In genomic region chr15:67187351-67187854, GRCh38 we compare ENCODE assay signal across 13 cellular contexts.
DNase-seq lines count a peak whose midpoint lies in the region; ATAC-seq and TF ChIP-seq lines count a peak whose summit lies in the region.
"Had no signal": no experiment of that assay in that cellular context is flagged by ENCODE, and none has a peak within 500 bp of the region (broad histone marks: within the 10 kb centered on the region; RNA-seq: fewer than 3 reads in every experiment).

No MANE protein-coding gene starts in this region.

- peaks cover 55% of the 10 kb centered on the region for H3K4me1 ChIP-seq in IMR-90 (ENCODE audit: control insufficient read depth, insufficient read depth, low read length)
- peaks cover 10 to 82% (median 44%) of the 10 kb centered on the region in 3 donors for H3K4me1 ChIP-seq in gastroesophageal sphincter
- H3K4me1 ChIP-seq: SJCRH30 had no signal

- H3K4me3 ChIP-seq in IMR-90 (ENCODE audit: insufficient read depth, low read depth, low read length): no peak overlapping the region
- no peak overlapping the region for H3K4me3 ChIP-seq in gastroesophageal sphincter
- H3K4me3 ChIP-seq: hepatocyte, SJCRH30 had no signal

- peaks cover 17% of the 10 kb centered on the region for H3K4me1 Mint-ChIP-seq in activated CD4-positive, alpha-beta T cell treated with anti-CD3 and anti-CD28 coated beads, Interleukin-2, amount 10 ng/mL, durations not matched to agents 7 days and 5 days
- peaks cover 22% of the 10 kb centered on the region for H3K4me1 Mint-ChIP-seq in stimulated activated memory B cell treated with anti-CD40 and anti-IgM and Interleukin-4, amounts not matched to agents 10 μg/mL and 1 μg/mL and 100 μg/mL, for 72 hours

- H3K23ac ChIP-seq in IMR-90 (ENCODE audit: low read depth, low read length): peak overlapping the region; percentile 75; the same call in 1 of the 2 replicates

- peak overlapping the region; percentile 57 to 63; a peak in 3 of 4 replicates for H4K8ac ChIP-seq in IMR-90 (ENCODE audit: low read depth in 2 of 2, low read length in 2 of 2)

- H4K5ac ChIP-seq in IMR-90 (ENCODE audit: low read depth, low read length): peak overlapping the region; percentile 24

- TF ChIP-seq POLR2A in IMR-90 (IDR thresholded peaks at IDR 0.05; ENCODE audit: low read depth, low read length) (no peak), gastroesophageal sphincter (IDR thresholded peaks at IDR 0.05) (no peak)

- peak overlapping the region; percentile 50 for H3K27ac Mint-ChIP-seq in activated CD4-positive, alpha-beta T cell treated with anti-CD3 and anti-CD28 coated beads, Interleukin-2, amount 10 ng/mL, durations not matched to agents 7 days and 5 days
- peak overlapping the region; percentile 77 for H3K27ac Mint-ChIP-seq in stimulated activated memory B cell treated with anti-CD40 and anti-IgM and Interleukin-4, amounts not matched to agents 10 μg/mL and 1 μg/mL and 100 μg/mL, for 72 hours

- H2BK5ac ChIP-seq in IMR-90 (ENCODE audit: low read depth, low read length, poor library complexity, severe bottlenecking): peak overlapping the region; percentile 57

- peaks cover 81% of the 10 kb centered on the region for H3K36me3 Mint-ChIP-seq in activated CD4-positive, alpha-beta T cell treated with anti-CD3 and anti-CD28 coated beads, Interleukin-2, amount 10 ng/mL, durations not matched to agents 7 days and 5 days (ENCODE audit: low read depth)
- H3K36me3 Mint-ChIP-seq in stimulated activated memory B cell treated with anti-CD40 and anti-IgM and Interleukin-4, amounts not matched to agents 10 μg/mL and 1 μg/mL and 100 μg/mL, for 72 hours: peaks cover 72% of the 10 kb centered on the region

- H3K9me3 ChIP-seq in IMR-90 (ENCODE audit: control insufficient read depth, insufficient read depth, low read length): no peaks in the 10 kb centered on the region
- no peaks in the 10 kb centered on the region for H3K9me3 ChIP-seq in gastroesophageal sphincter
- H3K9me3 ChIP-seq: SJCRH30 had no signal

- peak overlapping the region; percentile 78 for H3K4ac ChIP-seq in IMR-90 (ENCODE audit: low read depth, low read length)

- H3K4me2 ChIP-seq in IMR-90 (ENCODE audit: low read depth, low read length): no peak overlapping the region
- H3K4me2 ChIP-seq: hepatocyte had no signal

- TF ChIP-seq CTCF in IMR-90 (conservative IDR thresholded peaks at IDR 0.05; ENCODE audit: low read depth, low read length) (no peak), gastroesophageal sphincter (IDR thresholded peaks at IDR 0.05) (no peak)

- no peaks in the 10 kb centered on the region for H3K9me3 Mint-ChIP-seq in activated CD4-positive, alpha-beta T cell treated with anti-CD3 and anti-CD28 coated beads, Interleukin-2, amount 10 ng/mL, durations not matched to agents 7 days and 5 days
- no peaks in the 10 kb centered on the region for H3K9me3 Mint-ChIP-seq in stimulated activated memory B cell treated with anti-CD40 and anti-IgM and Interleukin-4, amounts not matched to agents 10 μg/mL and 1 μg/mL and 100 μg/mL, for 72 hours
- H3K9me3 Mint-ChIP-seq: naive thymus-derived CD4-positive, alpha-beta T cell had no signal

- H3K9ac ChIP-seq in IMR-90 (ENCODE audit: low read depth, low read length): no peak overlapping the region

- H2AK9ac ChIP-seq in IMR-90 (replicated peaks; ENCODE audit: low read depth, low read length, poor library complexity): peak overlapping the region; percentile 30

- TF ChIP-seq RAD21 in IMR-90 (IDR thresholded peaks at IDR 0.05; ENCODE audit: low read length): no peak

- peak overlapping the region; percentile 26 for H3K27ac ChIP-seq in IMR-90 (ENCODE audit: insufficient read depth, low read length)
- peak overlapping the region in 3 of 4 donors; percentile 69 to 83 (median 79) for H3K27ac ChIP-seq in gastroesophageal sphincter
- H3K27ac ChIP-seq: SJCRH30, VCaP had no signal

- peak overlapping the region; percentile 35 for H3K18ac ChIP-seq in IMR-90 (ENCODE audit: low read depth, low read length)

- no peak for DNase-seq in activated CD4-positive, alpha-beta T cell treated with anti-CD3 and anti-CD28 coated beads, Interleukin-2, amount 10 ng/mL, durations not matched to agents 7 days and 5 days
- DNase-seq in activated CD4-positive, alpha-beta T cell treated with anti-CD3 and anti-CD28 coated beads for 1 hour: no peak
- DNase-seq in IMR-90 (no peak), NCI-H187 treated with DMSO at 0.1 percent for 48 hours (lab: John Stamatoyannopoulos, UW) (no peak)
- DNase-seq in stimulated activated naive CD4-positive, alpha-beta T cell (lab: John Stamatoyannopoulos, UW): no peak
- DNase-seq: naive thymus-derived CD4-positive, alpha-beta T cell; SJCRH30; stimulated activated naive CD4-positive, alpha-beta T cell treated with Interleukin-2 at 50 U/mL for 16 hours had no signal

- 93% methylated on average over 8 of the region's 12 CpGs; no CpG with 5 or more reads in 1 of the 2 experiments for WGBS in IMR-90 (ENCODE audit: extremely low coverage in 2 of 2, insufficient read length in 1 of 2), 2 experiments
- 77 to 93% methylated on average over 2 to 8 of the region's 12 CpGs for WGBS in gastroesophageal sphincter (ENCODE audit: low coverage in 1 of 2), 2 donors

- H3K79me1 ChIP-seq in IMR-90 (ENCODE audit: low read depth in 1 of 2, low read length in 2 of 2): peaks cover 49 to 96% of the 10 kb centered on the region in 2 experiments

- no peak overlapping the region for H3K4me3 Mint-ChIP-seq in activated CD4-positive, alpha-beta T cell treated with anti-CD3 and anti-CD28 coated beads, Interleukin-2, amount 10 ng/mL, durations not matched to agents 7 days and 5 days
- H3K4me3 Mint-ChIP-seq in stimulated activated memory B cell treated with anti-CD40 and anti-IgM and Interleukin-4, amounts not matched to agents 10 μg/mL and 1 μg/mL and 100 μg/mL, for 72 hours: no peak overlapping the region
- H3K4me3 Mint-ChIP-seq: naive thymus-derived CD4-positive, alpha-beta T cell had no signal

- peak overlapping the region; percentile 63; the same call in 1 of the 2 replicates for H2AK5ac ChIP-seq in IMR-90 (ENCODE audit: low read depth, low read length)

- H4K91ac ChIP-seq in IMR-90 (ENCODE audit: insufficient read depth, low read depth, low read length): peak overlapping the region; percentile 75

- intact Hi-C loops in IMR-90 (cut with micrococcal nuclease): no loop called here

- POLR2A ChIA-PET in activated CD4-positive, alpha-beta T cell treated with anti-CD3 and anti-CD28 coated beads, Interleukin-2, amount 10 ng/mL, durations not matched to agents 7 days and 5 days (lab: Charles Lee): no interaction called here
- POLR2A ChIA-PET in IMR-90 (lab: Charles Lee; ENCODE audit: unreplicated experiment): no interaction called here

- CTCF ChIA-PET in activated CD4-positive, alpha-beta T cell treated with anti-CD3 and anti-CD28 coated beads, Interleukin-2, amount 10 ng/mL, durations not matched to agents 7 days and 5 days (lab: Charles Lee): interaction anchor here (1.2 to 1.9 kb wide), 2 partner anchors 12 to 25 kb away, joined by 4 read pairs; no protein-coding TSS in a partner anchor
- CTCF ChIA-PET in IMR-90 (lab: Yijun Ruan, JAX): no interaction called here

- peak overlapping the region; percentile 69; the same call in 1 of the 2 replicates for H2BK20ac ChIP-seq in IMR-90 (ENCODE audit: low read depth, low read length)

- no peaks in the 10 kb centered on the region for H3K27me3 Mint-ChIP-seq in activated CD4-positive, alpha-beta T cell treated with anti-CD3 and anti-CD28 coated beads, Interleukin-2, amount 10 ng/mL, durations not matched to agents 7 days and 5 days
- H3K27me3 Mint-ChIP-seq in stimulated activated memory B cell treated with anti-CD40 and anti-IgM and Interleukin-4, amounts not matched to agents 10 μg/mL and 1 μg/mL and 100 μg/mL, for 72 hours: no peaks in the 10 kb centered on the region
- H3K27me3 Mint-ChIP-seq: naive thymus-derived CD4-positive, alpha-beta T cell had no signal

- peak overlapping the region; percentile 63 for H2BK120ac ChIP-seq in IMR-90 (ENCODE audit: low read depth, low read length)

- TF ChIP-seq EP300 in gastroesophageal sphincter (IDR thresholded peaks at IDR 0.05): no peak

- H2AFZ ChIP-seq in IMR-90 (replicated peaks; ENCODE audit: low read length, poor library complexity): peak overlapping the region; percentile 34
- H2AFZ ChIP-seq: hepatocyte had no signal

- H3K9me1 ChIP-seq in IMR-90 (ENCODE audit: insufficient read depth, low read length): peaks cover 58% of the 10 kb centered on the region

- H2BK15ac ChIP-seq in IMR-90 (ENCODE audit: low read depth, low read length): peak overlapping the region; percentile 45; the same call in 2 of the 3 replicates

- dilution Hi-C loops in IMR-90 (cut with HindIII; ENCODE audit: low sequenced_read_pairs, unreplicated experiment): no loop called here

- no TSS peak for BruUV-seq in IMR-90 (replicated peaks; lab: Mats Ljungman, UMichigan)

- in situ Hi-C loops in IMR-90 (cut with MboI; ENCODE audit: low sequenced_read_pairs): no loop called here

- no peaks in the 10 kb centered on the region for H4K20me1 ChIP-seq in IMR-90 (ENCODE audit: insufficient read depth, low read length)

- H3K14ac ChIP-seq in IMR-90 (replicated peaks; ENCODE audit: low read depth, low read length): peak overlapping the region; percentile 74

- no peak for ATAC-seq in IMR-90 (ENCODE audit: low read depth)
- no peak for ATAC-seq in gastroesophageal sphincter
- ATAC-seq in stimulated activated memory B cell treated with anti-CD40 and anti-IgM and Interleukin-4, amounts not matched to agents 10 μg/mL and 1 μg/mL and 100 μg/mL, for 72 hours: no peak
- no peak for ATAC-seq in GM18861 (IDR thresholded peaks at IDR 0.05; ENCODE audit: unreplicated experiment)
- ATAC-seq: naive thymus-derived CD4-positive, alpha-beta T cell had no signal

- peaks cover 90% of the 10 kb centered on the region for H3K36me3 ChIP-seq in IMR-90 (ENCODE audit: control insufficient read depth, insufficient read depth, low read length)
- peaks cover 0 to 64% of the 10 kb centered on the region in 2 donors for H3K36me3 ChIP-seq in gastroesophageal sphincter

- no peaks in the 10 kb centered on the region for H3K27me3 ChIP-seq in IMR-90 (ENCODE audit: control insufficient read depth, insufficient read depth, low read length)
- no peaks in the 10 kb centered on the region for H3K27me3 ChIP-seq in gastroesophageal sphincter
- H3K27me3 ChIP-seq: hepatocyte, SJCRH30 had no signal

- no peak overlapping the region for H3K56ac ChIP-seq in IMR-90 (ENCODE audit: extremely low read depth, insufficient read depth, low read length)

TF ChIP-seq in IMR-90, 13 proteins besides CTCF, POLR2A, EP300 and RAD21 (continues in another document):
- TF ChIP-seq BHLHE40 (IDR thresholded peaks at IDR 0.05; ENCODE audit: low read depth, low read length): no peak
- TF ChIP-seq SMC3 (IDR thresholded peaks at IDR 0.05; ENCODE audit: low read depth, low read length): no peak
- no peak for TF ChIP-seq FOS (IDR thresholded peaks at IDR 0.05; ENCODE audit: low read depth, low read length)
- no peak for TF ChIP-seq RFX5 (IDR thresholded peaks at IDR 0.05; ENCODE audit: low read depth, low read length)
- no peak for TF ChIP-seq MAFK (IDR thresholded peaks at IDR 0.05; ENCODE audit: low read depth, low read length)
- TF ChIP-seq NFE2L2 (IDR thresholded peaks at IDR 0.05; ENCODE audit: low read depth, low read length): no peak
